In genomic region chr22:37425369-37425768, GRCh38 we compare ENCODE assay signal across 2 cellular contexts.
TF ChIP-seq lines count a peak whose summit lies in the region.

No MANE protein-coding gene starts in this region.

TF ChIP-seq in HEK293, 187 proteins besides CTCF, POLR2A, EP300 and RAD21:
- TF ChIP-seq ZFHX2 (tag by site-specific recombination; conservative IDR thresholded peaks at IDR 0.05) (peak; percentile 65; the same call in 1 of the 2 replicates), GLI4 (tag by site-specific recombination; IDR thresholded peaks at IDR 0.05) (no peak), ZNF629 (tag by site-specific recombination; IDR thresholded peaks at IDR 0.05) (peak; percentile 26; the same call in 1 of the 2 replicates), ZBTB20 (tag by site-specific recombination; IDR thresholded peaks at IDR 0.05) (peak; percentile 40; the same call in 1 of the 2 replicates), KLF9 (tag by site-specific recombination; IDR thresholded peaks at IDR 0.05; ENCODE audit: low read depth) (no peak), PRDM10 (tag by site-specific recombination; IDR thresholded peaks at IDR 0.05) (peak; percentile 44; the same call in 1 of the 2 replicates)
- TF ChIP-seq, protein P1, sequence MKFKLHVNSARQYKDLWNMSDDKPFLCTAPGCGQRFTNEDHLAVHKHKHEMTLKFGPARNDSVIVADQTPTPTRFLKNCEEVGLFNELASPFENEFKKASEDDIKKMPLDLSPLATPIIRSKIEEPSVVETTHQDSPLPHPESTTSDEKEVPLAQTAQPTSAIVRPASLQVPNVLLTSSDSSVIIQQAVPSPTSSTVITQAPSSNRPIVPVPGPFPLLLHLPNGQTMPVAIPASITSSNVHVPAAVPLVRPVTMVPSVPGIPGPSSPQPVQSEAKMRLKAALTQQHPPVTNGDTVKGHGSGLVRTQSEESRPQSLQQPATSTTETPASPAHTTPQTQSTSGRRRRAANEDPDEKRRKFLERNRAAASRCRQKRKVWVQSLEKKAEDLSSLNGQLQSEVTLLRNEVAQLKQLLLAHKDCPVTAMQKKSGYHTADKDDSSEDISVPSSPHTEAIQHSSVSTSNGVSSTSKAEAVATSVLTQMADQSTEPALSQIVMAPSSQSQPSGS (tag by site-specific recombination; IDR thresholded peaks at IDR 0.05; ENCODE audit: low read depth), result peak; percentile 21; the same call in 1 of the 2 replicates

TF ChIP-seq in GM12878, 131 proteins besides CTCF, POLR2A, EP300 and RAD21:
- TF ChIP-seq SRF (IDR thresholded peaks at IDR 0.05; ENCODE audit: low read depth in 2 of 2, low read length in 2 of 2), result no peak
- no peak for TF ChIP-seq GABPA (IDR thresholded peaks at IDR 0.05; ENCODE audit: low read depth)
- TF ChIP-seq TCF12 (IDR thresholded peaks at IDR 0.05; ENCODE audit: low read depth, low read length), result no peak
- peak; percentile 49; the same call in 1 of the 2 replicates for TF ChIP-seq CREB1 (IDR thresholded peaks at IDR 0.05; ENCODE audit: low read depth)
- 0 out of 2 replicates have a peak, but pooled peaks have one; percentile 38 for TF ChIP-seq CREM (IDR thresholded peaks at IDR 0.05; ENCODE audit: low read depth)
- no peak for TF ChIP-seq KAT2A (conservative IDR thresholded peaks at IDR 0.05; ENCODE audit: control insufficient read depth, low read depth, low read length)
- no peak for TF ChIP-seq BMI1 (IDR thresholded peaks at IDR 0.05; ENCODE audit: borderline replicate concordance)
